In genomic region chr7:143172354-143172753, GRCh38 we compare ENCODE assay signal across 12 cellular contexts. TPM values are rescaled to one million over a fixed set of nuclear protein-coding genes. Genes with fewer than 3 reads are reported as not detected.
DNase-seq lines count a peak whose midpoint lies in the region; ATAC-seq, FAIRE-seq and TF ChIP-seq lines count a peak whose summit lies in the region.
"Had no signal": no experiment of that assay in that cellular context is flagged by ENCODE, and none has a peak within 500 bp of the region (broad histone marks: within the 10 kb centered on the region; RNA-seq: fewer than 3 reads in every experiment).

No MANE protein-coding gene starts in this region.

- H3K36me3 ChIP-seq in SK-N-SH (replicated peaks in 1 of 2; ENCODE audit: control insufficient read depth in 1 of 2, insufficient read depth in 2 of 2, low read length in 1 of 2) = no peaks in the 10 kb centered on the region
- H3K36me3 ChIP-seq: SJCRH30 had no signal

- H3K79me2 ChIP-seq in SK-N-SH (ENCODE audit: insufficient read depth) = no peaks in the 10 kb centered on the region

- intact Hi-C loops in left colon (cut with DNase I, micrococcal nuclease) = no loop called here
- intact Hi-C loops in head of caudate nucleus (cut with DNase I) = no loop called here

- POLR2A ChIA-PET in SK-N-SH (lab: Yijun Ruan, JAX) = no interaction called here

- H3K9me2 ChIP-seq in SK-N-SH = no peaks in the 10 kb centered on the region

- H3K9ac ChIP-seq in SK-N-SH = no peak overlapping the region

- CTCF ChIA-PET in SK-N-SH (lab: Yijun Ruan, JAX) = interaction anchor here (1.4 kb wide), 1 partner anchor 43 kb away, joined by 4 read pairs; no protein-coding TSS in a partner anchor

- peak overlapping the region; percentile 32 for H3K4me3 ChIP-seq in LNCaP clone FGC (ENCODE audit: low read depth, low read length)
- H3K4me3 ChIP-seq in SK-N-SH (ENCODE audit: low read depth in 2 of 2, low read length in 1 of 2) = peak overlapping the region; percentile 33 to 52; a peak in 3 of 4 replicates
- H3K4me3 ChIP-seq: SJCRH30 had no signal

- no peak for TF ChIP-seq CTCF in LNCaP clone FGC (IDR thresholded peaks at IDR 0.05; ENCODE audit: control insufficient read depth, extremely low read depth, insufficient read depth)
- no peak for TF ChIP-seq CTCF in SK-N-SH (IDR thresholded peaks at IDR 0.05)

- H2AFZ ChIP-seq in SK-N-SH (ENCODE audit: low read depth) = peak overlapping the region; percentile 53; the same call in 1 of the 2 replicates

- H3K4me2 ChIP-seq in SK-N-SH = peak overlapping the region; percentile 64

- no peaks in the 10 kb centered on the region; the same call in 1 of the 2 replicates for H3K9me3 ChIP-seq in SK-N-SH

- H4K20me1 ChIP-seq in SK-N-SH (ENCODE audit: insufficient read depth) = no peaks in the 10 kb centered on the region

- FAIRE-seq in HTR-8/SVneo (lab: Jason Lieb, UNC) = no peak

- H3K27me3 ChIP-seq in SK-N-SH (ENCODE audit: insufficient read depth) = no peaks in the 10 kb centered on the region; the same call in 1 of the 2 replicates
- H3K27me3 ChIP-seq: dorsolateral prefrontal cortex, SJCRH30 had no signal

- TF ChIP-seq EP300 in SK-N-SH (IDR thresholded peaks at IDR 0.05; ENCODE audit: borderline replicate concordance in 1 of 2, low read depth in 1 of 2, low read length in 1 of 2) = no peak

- peak; percentile 8 for DNase-seq in A172 (ENCODE audit: low spot score)
- DNase-seq in LNCaP clone FGC (ENCODE audit: low read depth) = peak; percentile 78
- no peak for DNase-seq in SK-N-SH
- DNase-seq in left colon = peak; percentile 56 to 66
- no peak for DNase-seq in head of caudate nucleus
- DNase-seq in HTR-8/SVneo (ENCODE audit: insufficient read length, low spot score) = no peak
- DNase-seq in substantia nigra (lab: John Stamatoyannopoulos, UW) = no peak
- DNase-seq: activated T-cell treated with anti-CD3 and anti-CD28 coated beads, Interleukin-2, amount 50 U/mL, for 24 hours; dorsolateral prefrontal cortex had no signal

- no peaks in the 10 kb centered on the region for H3K4me1 ChIP-seq in SK-N-SH (ENCODE audit: control insufficient read depth in 1 of 2, insufficient read depth in 2 of 2, low read depth in 1 of 2, low read length in 1 of 2)
- H3K4me1 ChIP-seq: SJCRH30 had no signal

- H3K27ac ChIP-seq in SK-N-SH (ENCODE audit: low read depth in 2 of 2, low read length in 1 of 2) (no peak overlapping the region), substantia nigra (ENCODE audit: low read depth, low read length, poor library complexity, severe bottlenecking) (no peak overlapping the region)
- H3K27ac ChIP-seq: dorsolateral prefrontal cortex, SJCRH30 had no signal

- no peak for TF ChIP-seq RAD21 in SK-N-SH (IDR thresholded peaks at IDR 0.05; ENCODE audit: low read length)

- peak; percentile 97 for ATAC-seq in left colon
- no peak for ATAC-seq in GM18511 (IDR thresholded peaks at IDR 0.05; ENCODE audit: unreplicated experiment)

- no peaks in the 10 kb centered on the region for H3F3A ChIP-seq in SK-N-SH (replicated peaks; ENCODE audit: insufficient read depth)

- 11% methylated on average over 4 of the region's 4 CpGs for WGBS in SK-N-SH (ENCODE audit: low lambda C conversion rate)

TF ChIP-seq in SK-N-SH, 30 proteins besides CTCF, POLR2A, EP300 and RAD21:
- TF ChIP-seq, protein P1, sequence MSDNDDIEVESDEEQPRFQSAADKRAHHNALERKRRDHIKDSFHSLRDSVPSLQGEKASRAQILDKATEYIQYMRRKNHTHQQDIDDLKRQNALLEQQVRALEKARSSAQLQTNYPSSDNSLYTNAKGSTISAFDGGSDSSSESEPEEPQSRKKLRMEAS (IDR thresholded peaks at IDR 0.05; ENCODE audit: low read depth) = no peak
- TF ChIP-seq GATA2 (CRISPR knock-in tag; IDR thresholded peaks at IDR 0.05) = no peak
- TF ChIP-seq RCOR1 (IDR thresholded peaks at IDR 0.05; ENCODE audit: low read length) = no peak
- TF ChIP-seq TAF1 (IDR thresholded peaks at IDR 0.05; ENCODE audit: borderline replicate concordance, low read depth, low read length) = no peak
- TF ChIP-seq MXI1 (IDR thresholded peaks at IDR 0.05; ENCODE audit: low read depth, low read length) = no peak
- TF ChIP-seq CHD2 (IDR thresholded peaks at IDR 0.05; ENCODE audit: low read length, partially characterized antibody) = no peak
- TF ChIP-seq, protein P2, sequence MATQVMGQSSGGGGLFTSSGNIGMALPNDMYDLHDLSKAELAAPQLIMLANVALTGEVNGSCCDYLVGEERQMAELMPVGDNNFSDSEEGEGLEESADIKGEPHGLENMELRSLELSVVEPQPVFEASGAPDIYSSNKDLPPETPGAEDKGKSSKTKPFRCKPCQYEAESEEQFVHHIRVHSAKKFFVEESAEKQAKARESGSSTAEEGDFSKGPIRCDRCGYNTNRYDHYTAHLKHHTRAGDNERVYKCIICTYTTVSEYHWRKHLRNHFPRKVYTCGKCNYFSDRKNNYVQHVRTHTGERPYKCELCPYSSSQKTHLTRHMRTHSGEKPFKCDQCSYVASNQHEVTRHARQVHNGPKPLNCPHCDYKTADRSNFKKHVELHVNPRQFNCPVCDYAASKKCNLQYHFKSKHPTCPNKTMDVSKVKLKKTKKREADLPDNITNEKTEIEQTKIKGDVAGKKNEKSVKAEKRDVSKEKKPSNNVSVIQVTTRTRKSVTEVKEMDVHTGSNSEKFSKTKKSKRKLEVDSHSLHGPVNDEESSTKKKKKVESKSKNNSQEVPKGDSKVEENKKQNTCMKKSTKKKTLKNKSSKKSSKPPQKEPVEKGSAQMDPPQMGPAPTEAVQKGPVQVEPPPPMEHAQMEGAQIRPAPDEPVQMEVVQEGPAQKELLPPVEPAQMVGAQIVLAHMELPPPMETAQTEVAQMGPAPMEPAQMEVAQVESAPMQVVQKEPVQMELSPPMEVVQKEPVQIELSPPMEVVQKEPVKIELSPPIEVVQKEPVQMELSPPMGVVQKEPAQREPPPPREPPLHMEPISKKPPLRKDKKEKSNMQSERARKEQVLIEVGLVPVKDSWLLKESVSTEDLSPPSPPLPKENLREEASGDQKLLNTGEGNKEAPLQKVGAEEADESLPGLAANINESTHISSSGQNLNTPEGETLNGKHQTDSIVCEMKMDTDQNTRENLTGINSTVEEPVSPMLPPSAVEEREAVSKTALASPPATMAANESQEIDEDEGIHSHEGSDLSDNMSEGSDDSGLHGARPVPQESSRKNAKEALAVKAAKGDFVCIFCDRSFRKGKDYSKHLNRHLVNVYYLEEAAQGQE (IDR thresholded peaks at IDR 0.05; ENCODE audit: low read depth, low read length) = no peak
- no peak for TF ChIP-seq FOXJ3 (CRISPR knock-in tag; IDR thresholded peaks at IDR 0.05)
- no peak for TF ChIP-seq GABPA (IDR thresholded peaks at IDR 0.05; ENCODE audit: low read depth)
- no peak for TF ChIP-seq RXRA (IDR thresholded peaks at IDR 0.05; ENCODE audit: borderline replicate concordance, low read depth)
- no peak for TF ChIP-seq USF1 (IDR thresholded peaks at IDR 0.05; ENCODE audit: borderline replicate concordance, low read depth)
- TF ChIP-seq FOSL2 (IDR thresholded peaks at IDR 0.05; ENCODE audit: borderline replicate concordance, low read depth) = no peak
- TF ChIP-seq EZH2phosphoT487 (IDR thresholded peaks at IDR 0.05; ENCODE audit: borderline replicate concordance, low read depth) = no peak
- no peak for TF ChIP-seq NFIC (IDR thresholded peaks at IDR 0.05; ENCODE audit: borderline replicate concordance)
- TF ChIP-seq ZBTB33 (IDR thresholded peaks at IDR 0.05; ENCODE audit: borderline replicate concordance, low read depth) = no peak
- TF ChIP-seq, protein P3, sequence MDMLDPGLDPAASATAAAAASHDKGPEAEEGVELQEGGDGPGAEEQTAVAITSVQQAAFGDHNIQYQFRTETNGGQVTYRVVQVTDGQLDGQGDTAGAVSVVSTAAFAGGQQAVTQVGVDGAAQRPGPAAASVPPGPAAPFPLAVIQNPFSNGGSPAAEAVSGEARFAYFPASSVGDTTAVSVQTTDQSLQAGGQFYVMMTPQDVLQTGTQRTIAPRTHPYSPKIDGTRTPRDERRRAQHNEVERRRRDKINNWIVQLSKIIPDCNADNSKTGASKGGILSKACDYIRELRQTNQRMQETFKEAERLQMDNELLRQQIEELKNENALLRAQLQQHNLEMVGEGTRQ (IDR thresholded peaks at IDR 0.05; ENCODE audit: borderline replicate concordance, low read depth, low read length) = no peak

RNA-seq across cellular contexts. Expression of gene TAS2R39, which starts 10.9 kb away (rescaled TPM):
- not detected in 2 replicates for total RNA-seq in A172 (2014; rRNA removed; shearing (Covaris generic))
- polyA plus RNA-seq in SK-N-SH (2012; rRNA removed) = not detected in 2 replicates
- not detected in 2 replicates for polyA plus RNA-seq in SK-N-SH (2012; cell fraction: cytosol; rRNA removed)
- polyA plus RNA-seq in SK-N-SH (2012; cell fraction: nucleus; rRNA removed) = not detected in 2 replicates
- not detected for total RNA-seq in left colon
- total RNA-seq: dorsolateral prefrontal cortex, mononuclear cell, SJCRH30 had no signal

RNA-seq across cellular contexts. Expression of gene PIP, which starts 40.5 kb away (rescaled TPM):
- total RNA-seq in A172 (2014; rRNA removed; shearing (Covaris generic)) = not detected in 2 replicates
- not detected in 2 replicates for polyA plus RNA-seq in SK-N-SH (2012; rRNA removed)
- polyA plus RNA-seq in SK-N-SH (2012; cell fraction: cytosol; rRNA removed) = 0.09 TPM in 1 of 2 replicates, not detected in the other
- not detected in 2 replicates for polyA plus RNA-seq in SK-N-SH (2012; cell fraction: nucleus; rRNA removed)
- total RNA-seq in left colon = not detected
- total RNA-seq: dorsolateral prefrontal cortex, mononuclear cell, SJCRH30 had no signal

RNA-seq across cellular contexts. Expression of gene TAS2R40, which starts 49.5 kb away (rescaled TPM):
- not detected in 2 replicates for total RNA-seq in A172 (2014; rRNA removed; shearing (Covaris generic))
- not detected in 2 replicates for polyA plus RNA-seq in SK-N-SH (2012; rRNA removed)
- not detected in 2 replicates for polyA plus RNA-seq in SK-N-SH (2012; cell fraction: cytosol; rRNA removed)
- polyA plus RNA-seq in SK-N-SH (2012; cell fraction: nucleus; rRNA removed) = not detected in 2 replicates
- total RNA-seq in left colon = not detected
- total RNA-seq: dorsolateral prefrontal cortex, mononuclear cell, SJCRH30 had no signal

Comparison
In these comparisons a context has a peak if more than half of its experiments do, and no peak if none do; other contexts are left out.
1. DNase-seq: peak in A172 (single experiment), LNCaP clone FGC (single experiment) and left colon (2 of 2); none in SK-N-SH (single experiment), head of caudate nucleus (0 of 42), HTR-8/SVneo (single experiment) and substantia nigra (0 of 49).